Comparison of ENCODE assay signal across 23 cellular contexts in the genomic region with DNA sequence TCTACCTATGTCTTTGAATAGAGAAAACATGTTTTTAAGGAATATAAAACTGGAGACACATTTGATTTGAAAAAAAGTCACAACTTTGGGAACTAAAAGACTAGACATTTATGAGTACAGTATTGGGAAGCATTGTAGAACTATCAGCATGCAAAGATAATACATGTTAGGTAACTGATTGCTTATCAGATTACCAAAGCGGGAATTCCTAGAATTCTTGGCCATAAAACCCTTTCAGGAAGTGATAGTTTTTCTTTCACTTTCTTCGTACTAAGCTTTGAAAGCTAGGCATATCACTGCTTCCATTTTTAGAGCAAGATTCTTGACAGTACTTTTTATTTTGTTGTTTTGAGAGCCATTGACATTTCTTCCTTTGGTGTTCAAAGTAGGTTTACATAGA.
DNase-seq lines count a peak whose midpoint lies in the region; ATAC-seq and TF ChIP-seq lines count a peak whose summit lies in the region.
"Had no signal": no experiment of that assay in that cellular context is flagged by ENCODE, and none has a peak within 500 bp of the region (broad histone marks: within the 10 kb centered on the region; RNA-seq: fewer than 3 reads in every experiment).

No MANE protein-coding gene starts in this region.

- no peak overlapping the region for H3K4me3 Mint-ChIP-seq in activated CD4-positive, alpha-beta T cell treated with anti-CD3 and anti-CD28 coated beads, Interleukin-2, amount 10 ng/mL, durations not matched to agents 7 days and 5 days
- H3K4me3 Mint-ChIP-seq: activated CD4-positive, alpha-beta T cell treated with anti-CD3 and anti-CD28 coated beads, Interleukin-2, amount 10 ng/mL, durations not matched to agents 24 days and 14 days; activated CD8-positive, alpha-beta memory T cell treated with anti-CD3 and anti-CD28 coated beads, Interleukin-2, amount 10 ng/mL, durations not matched to agents 7 days and 5 days; activated naive CD4-positive, alpha-beta T cell treated with anti-CD3 and anti-CD28 coated beads, Interleukin-2, amount 50 U/mL, for 24 hours; activated T-helper 1 cell treated with anti-CD3 and anti-CD28 coated beads, Interleukin-12 subunit alpha, Interleukin-12 subunit beta, Interleukin-2, Interleukin-4 antibody, amounts not matched to agents 30 ng/mL and 10 ng/mL and 1 ng/mL, durations not matched to agents 14 hours and 24 hours and 36 hours; CD14-positive monocyte; central memory CD8-positive, alpha-beta T cell; stimulated activated naive CD8-positive, alpha-beta T cell treated with anti-CD3 and anti-CD28 coated beads, Interleukin-15, amount 100 ng/mL, for 72 hours; type B pancreatic cell had no signal

- H3K27me3 Mint-ChIP-seq in activated CD4-positive, alpha-beta T cell treated with anti-CD3 and anti-CD28 coated beads, Interleukin-2, amount 10 ng/mL, durations not matched to agents 7 days and 5 days = no peaks in the 10 kb centered on the region
- H3K27me3 Mint-ChIP-seq: activated CD4-positive, alpha-beta T cell treated with anti-CD3 and anti-CD28 coated beads, Interleukin-2, amount 10 ng/mL, durations not matched to agents 24 days and 14 days; activated CD8-positive, alpha-beta memory T cell treated with anti-CD3 and anti-CD28 coated beads, Interleukin-2, amount 10 ng/mL, durations not matched to agents 7 days and 5 days; activated naive CD4-positive, alpha-beta T cell treated with anti-CD3 and anti-CD28 coated beads, Interleukin-2, amount 50 U/mL, for 24 hours; central memory CD8-positive, alpha-beta T cell; stimulated activated naive CD8-positive, alpha-beta T cell treated with anti-CD3 and anti-CD28 coated beads, Interleukin-15, amount 100 ng/mL, for 72 hours had no signal

- peaks cover 40% of the 10 kb centered on the region for H3K4me1 ChIP-seq in OCI-LY3 (ENCODE audit: low read length)
- H3K4me1 ChIP-seq in skeletal muscle satellite cell (ENCODE audit: control insufficient read depth, insufficient read depth, low read length) = peaks cover 16% of the 10 kb centered on the region

- DNase-seq in EL (peak; percentile 56), iris pigment epithelial cell (ENCODE audit: low read depth) (peak; percentile 52), DMS53 treated with DMSO at 0.1 percent for 48 hours (lab: John Stamatoyannopoulos, UW; ENCODE audit: unreplicated experiment) (no peak)
- DNase-seq in activated CD4-positive, alpha-beta T cell treated with anti-CD3 and anti-CD28 coated beads, Interleukin-2, amount 10 ng/mL, durations not matched to agents 7 days and 5 days = no peak
- DNase-seq in stimulated activated CD4-positive, alpha-beta T cell treated with anti-CD3 and anti-CD28 coated beads, Interleukin-1b, Interleukin-23, amount 100 ng/mL, for 48 hours = no peak
- DNase-seq: activated CD4-positive, alpha-beta T cell treated with anti-CD3 and anti-CD28 coated beads, Interleukin-2, amount 10 ng/mL, durations not matched to agents 24 days and 14 days; activated CD8-positive, alpha-beta memory T cell treated with anti-CD3 and anti-CD28 coated beads, Interleukin-2, amount 10 ng/mL, durations not matched to agents 7 days and 5 days; GDM1; Karpas-422; NCI-H1092; NCI-H1930; stimulated activated CD4-positive, alpha-beta T cell treated with anti-CD3 and anti-CD28 coated beads, Interleukin-12 subunit alpha, Interleukin-12 subunit beta, amount 100 ng/mL, for 4 hours; stimulated activated naive CD8-positive, alpha-beta T cell treated with anti-CD3 and anti-CD28 coated beads, Interleukin-15, amount 100 ng/mL, for 72 hours; T-helper 1 cell had no signal

- CTCF ChIA-PET in activated CD4-positive, alpha-beta T cell treated with anti-CD3 and anti-CD28 coated beads, Interleukin-2, amount 10 ng/mL, durations not matched to agents 7 days and 5 days (lab: Charles Lee) = no interaction called here

- POLR2A ChIA-PET in activated CD4-positive, alpha-beta T cell treated with anti-CD3 and anti-CD28 coated beads, Interleukin-2, amount 10 ng/mL, durations not matched to agents 7 days and 5 days (lab: Charles Lee) = no interaction called here

- TF ChIP-seq CTCF in OCI-LY3 (IDR thresholded peaks at IDR 0.05; ENCODE audit: low read depth, low read length) = no peak

- H3K9me3 Mint-ChIP-seq in activated CD4-positive, alpha-beta T cell treated with anti-CD3 and anti-CD28 coated beads, Interleukin-2, amount 10 ng/mL, durations not matched to agents 7 days and 5 days = no peaks in the 10 kb centered on the region
- H3K9me3 Mint-ChIP-seq: activated CD4-positive, alpha-beta T cell treated with anti-CD3 and anti-CD28 coated beads, Interleukin-2, amount 10 ng/mL, durations not matched to agents 24 days and 14 days; activated naive CD4-positive, alpha-beta T cell treated with anti-CD3 and anti-CD28 coated beads, Interleukin-2, amount 50 U/mL, for 24 hours; activated T-helper 1 cell treated with anti-CD3 and anti-CD28 coated beads, Interleukin-12 subunit alpha, Interleukin-12 subunit beta, Interleukin-2, Interleukin-4 antibody, amounts not matched to agents 30 ng/mL and 10 ng/mL and 1 ng/mL, durations not matched to agents 14 hours and 24 hours and 36 hours; CD14-positive monocyte; type B pancreatic cell had no signal

- H3K27ac Mint-ChIP-seq in activated CD4-positive, alpha-beta T cell treated with anti-CD3 and anti-CD28 coated beads, Interleukin-2, amount 10 ng/mL, durations not matched to agents 7 days and 5 days = no peak overlapping the region
- H3K27ac Mint-ChIP-seq: activated CD4-positive, alpha-beta T cell treated with anti-CD3 and anti-CD28 coated beads, Interleukin-2, amount 10 ng/mL, durations not matched to agents 24 days and 14 days; activated CD8-positive, alpha-beta memory T cell treated with anti-CD3 and anti-CD28 coated beads, Interleukin-2, amount 10 ng/mL, durations not matched to agents 7 days and 5 days; activated naive CD4-positive, alpha-beta T cell treated with anti-CD3 and anti-CD28 coated beads, Interleukin-2, amount 50 U/mL, for 24 hours; activated T-helper 1 cell treated with anti-CD3 and anti-CD28 coated beads, Interleukin-12 subunit alpha, Interleukin-12 subunit beta, Interleukin-2, Interleukin-4 antibody, amounts not matched to agents 30 ng/mL and 10 ng/mL and 1 ng/mL, durations not matched to agents 14 hours and 24 hours and 36 hours; CD14-positive monocyte; stimulated activated naive CD8-positive, alpha-beta T cell treated with anti-CD3 and anti-CD28 coated beads, Interleukin-15, amount 100 ng/mL, for 72 hours; type B pancreatic cell had no signal

- H3K36me3 ChIP-seq in OCI-LY3 (replicated peaks; ENCODE audit: low read depth, low read length) (no peaks in the 10 kb centered on the region), skeletal muscle satellite cell (ENCODE audit: insufficient read depth, low read length) (no peaks in the 10 kb centered on the region)

- H3K36me3 Mint-ChIP-seq in activated CD4-positive, alpha-beta T cell treated with anti-CD3 and anti-CD28 coated beads, Interleukin-2, amount 10 ng/mL, durations not matched to agents 7 days and 5 days (ENCODE audit: low read depth) = no peaks in the 10 kb centered on the region
- H3K36me3 Mint-ChIP-seq: activated CD8-positive, alpha-beta memory T cell treated with anti-CD3 and anti-CD28 coated beads, Interleukin-2, amount 10 ng/mL, durations not matched to agents 7 days and 5 days; activated naive CD4-positive, alpha-beta T cell treated with anti-CD3 and anti-CD28 coated beads, Interleukin-2, amount 50 U/mL, for 24 hours; CD14-positive monocyte; type B pancreatic cell had no signal

- H4K20me1 ChIP-seq in OCI-LY3 (ENCODE audit: insufficient read depth, low read length) = no peaks in the 10 kb centered on the region

- H3K9me3 ChIP-seq in OCI-LY3 (ENCODE audit: insufficient read depth, low read length) = no peaks in the 10 kb centered on the region
- no peaks in the 10 kb centered on the region for H3K9me3 ChIP-seq in skeletal muscle satellite cell (replicated peaks; ENCODE audit: low read length)

- no peaks in the 10 kb centered on the region for H3K79me2 ChIP-seq in OCI-LY3 (ENCODE audit: low read length)

- ATAC-seq in HG03097 (IDR thresholded peaks at IDR 0.05; ENCODE audit: low FRiP score, unreplicated experiment) = no peak
- ATAC-seq: activated CD8-positive, alpha-beta memory T cell treated with anti-CD3 and anti-CD28 coated beads, Interleukin-2, amount 10 ng/mL, durations not matched to agents 7 days and 5 days; stimulated activated naive CD8-positive, alpha-beta T cell treated with anti-CD3 and anti-CD28 coated beads, Interleukin-15, amount 100 ng/mL, for 72 hours had no signal

- peak overlapping the region; percentile 4; the same call in 1 of the 2 replicates for H2AFZ ChIP-seq in OCI-LY3 (ENCODE audit: low read depth, low read length)

- no peak overlapping the region for H3K27ac ChIP-seq in OCI-LY3 (ENCODE audit: low read length)
- H3K27ac ChIP-seq: epithelial cell of prostate had no signal

- H3K4me2 ChIP-seq in OCI-LY3 (ENCODE audit: low read length) = peak overlapping the region; percentile 68
- peak overlapping the region; percentile 20 for H3K4me2 ChIP-seq in skeletal muscle satellite cell (ENCODE audit: low read length)

- H3K27me3 ChIP-seq in OCI-LY3 (ENCODE audit: low read depth, low read length) (no peaks in the 10 kb centered on the region), skeletal muscle satellite cell (ENCODE audit: control insufficient read depth, insufficient read depth, low read length) (no peaks in the 10 kb centered on the region)

- no peaks in the 10 kb centered on the region for H3K4me1 Mint-ChIP-seq in activated CD4-positive, alpha-beta T cell treated with anti-CD3 and anti-CD28 coated beads, Interleukin-2, amount 10 ng/mL, durations not matched to agents 7 days and 5 days
- H3K4me1 Mint-ChIP-seq: activated CD4-positive, alpha-beta T cell treated with anti-CD3 and anti-CD28 coated beads, Interleukin-2, amount 10 ng/mL, durations not matched to agents 24 days and 14 days; activated CD8-positive, alpha-beta memory T cell treated with anti-CD3 and anti-CD28 coated beads, Interleukin-2, amount 10 ng/mL, durations not matched to agents 7 days and 5 days; activated naive CD4-positive, alpha-beta T cell treated with anti-CD3 and anti-CD28 coated beads, Interleukin-2, amount 50 U/mL, for 24 hours; CD14-positive monocyte; central memory CD8-positive, alpha-beta T cell; stimulated activated naive CD8-positive, alpha-beta T cell treated with anti-CD3 and anti-CD28 coated beads, Interleukin-15, amount 100 ng/mL, for 72 hours had no signal

- no peak overlapping the region for H3K4me3 ChIP-seq in OCI-LY3 (ENCODE audit: low read length)
- H3K4me3 ChIP-seq in skeletal muscle satellite cell (ENCODE audit: low read length) = no peak overlapping the region

- H3K9ac ChIP-seq in OCI-LY3 (ENCODE audit: low read length) = no peak overlapping the region
- no peak overlapping the region for H3K9ac ChIP-seq in skeletal muscle satellite cell (ENCODE audit: low read depth, low read length)

Comparison
In these comparisons a context has a peak if more than half of its experiments do, and no peak if none do; other contexts are left out.
1. DNase-seq: peak in EL (single experiment) and iris pigment epithelial cell (single experiment); none in activated CD4-positive, alpha-beta T cell treated with anti-CD3 and anti-CD28 coated beads, Interleukin-2, amount 10 ng/mL, durations not matched to agents 7 days and 5 days (single experiment), stimulated activated CD4-positive, alpha-beta T cell treated with anti-CD3 and anti-CD28 coated beads, Interleukin-1b, Interleukin-23, amount 100 ng/mL, for 48 hours (single experiment) and DMS53 treated with DMSO at 0.1 percent for 48 hours (single experiment).